Comparison of ENCODE assay signal across 9 cellular contexts in genomic region chr14:28635387-28635786, GRCh38.
DNase-seq lines count a peak whose midpoint lies in the region; ATAC-seq and TF ChIP-seq lines count a peak whose summit lies in the region.
"Had no signal": no experiment of that assay in that cellular context is flagged by ENCODE, and none has a peak within 500 bp of the region (broad histone marks: within the 10 kb centered on the region; RNA-seq: fewer than 3 reads in every experiment).

No MANE protein-coding gene starts in this region.

- no peak for ATAC-seq in HCT116
- no peak for ATAC-seq in gastroesophageal sphincter
- no peak for ATAC-seq in HG02885 (IDR thresholded peaks at IDR 0.05; ENCODE audit: poor library complexity, unreplicated experiment)
- no peak for ATAC-seq in GM18498 (IDR thresholded peaks at IDR 0.05; ENCODE audit: unreplicated experiment)

- POLR2A ChIA-PET in Caco-2 (lab: Charles Lee): no interaction called here
- POLR2A ChIA-PET in HCT116 (lab: Charles Lee): no interaction called here
- POLR2A ChIA-PET in RWPE1 (lab: Yijun Ruan, JAX; ENCODE audit: low non-redundant PET): no interaction called here

- TF ChIP-seq RAD21 in HCT116 (IDR thresholded peaks at IDR 0.05; ENCODE audit: low read depth): peak; percentile 28

- H3K36me3 Mint-ChIP-seq in Caco-2 (ENCODE audit: insufficient read depth, unreplicated experiment): no peaks in the 10 kb centered on the region

- no peaks in the 10 kb centered on the region for H3K79me2 ChIP-seq in HCT116 (ENCODE audit: insufficient read depth, low read length)

- H2AFZ ChIP-seq in HCT116 (ENCODE audit: low read depth, low read length, poor library complexity, severe bottlenecking): no peak overlapping the region

- H3K4me2 ChIP-seq in HCT116 (ENCODE audit: low read length): no peak overlapping the region

- H3K27me3 ChIP-seq in Caco-2 (replicated peaks; ENCODE audit: control insufficient read depth, insufficient read depth, low read length): no peaks in the 10 kb centered on the region
- no peaks in the 10 kb centered on the region for H3K27me3 ChIP-seq in HCT116 (ENCODE audit: insufficient read depth, low read length)
- no peaks in the 10 kb centered on the region for H3K27me3 ChIP-seq in gastroesophageal sphincter
- no peaks in the 10 kb centered on the region for H3K27me3 ChIP-seq in ovary
- H3K27me3 ChIP-seq: SJCRH30 had no signal

- no peak for TF ChIP-seq POLR2A in HCT116 (IDR thresholded peaks at IDR 0.05; ENCODE audit: borderline replicate concordance, extremely low read depth, insufficient read depth, insufficient read length)
- TF ChIP-seq POLR2A in gastroesophageal sphincter (IDR thresholded peaks at IDR 0.05): no peak
- no peak for TF ChIP-seq POLR2A in ovary (IDR thresholded peaks at IDR 0.05)

- H3K36me3 ChIP-seq in Caco-2 (ENCODE audit: control insufficient read depth, insufficient read depth, low read length): no peaks in the 10 kb centered on the region
- H3K36me3 ChIP-seq in HCT116 (ENCODE audit: control insufficient read depth in 1 of 2, insufficient read depth in 2 of 2, low read length in 2 of 2): no peaks in the 10 kb centered on the region
- no peaks in the 10 kb centered on the region for H3K36me3 ChIP-seq in gastroesophageal sphincter
- H3K36me3 ChIP-seq in ovary: no peaks in the 10 kb centered on the region
- H3K36me3 ChIP-seq: SJCRH30 had no signal

- H3K9me3 ChIP-seq in Caco-2 (no peaks in the 10 kb centered on the region), HCT116 (ENCODE audit: control insufficient read depth in 1 of 2, insufficient read depth in 1 of 2, low read depth in 1 of 2, low read length in 2 of 2) (peaks cover 0 to 3% of the 10 kb centered on the region in 2 experiments; a peak in 1 of 4 replicates), gastroesophageal sphincter (peaks cover 0 to 21% (median 0%) of the 10 kb centered on the region in 3 donors), ovary (no peaks in the 10 kb centered on the region)
- H3K9me3 ChIP-seq: SJCRH30 had no signal

- RAD21 ChIA-PET in HCT116 (lab: Charles Lee; ENCODE audit: low non-redundant PET in 1 of 2, low total read pairs in 2 of 2, uncharacterized antibody in 2 of 2, unreplicated experiment in 2 of 2): no interaction called here

- H3K4me1 ChIP-seq in Caco-2 (no peaks in the 10 kb centered on the region), HCT116 (ENCODE audit: control insufficient read depth in 1 of 2, insufficient read depth in 2 of 2, low read length in 2 of 2) (no peaks in the 10 kb centered on the region), gastroesophageal sphincter (no peaks in the 10 kb centered on the region), ovary (ENCODE audit: insufficient read depth) (no peaks in the 10 kb centered on the region)
- H3K4me1 ChIP-seq: SJCRH30 had no signal

- H3K4me3 Mint-ChIP-seq in Caco-2 (ENCODE audit: unreplicated experiment): no peak overlapping the region

- no peak for TF ChIP-seq EP300 in gastroesophageal sphincter (IDR thresholded peaks at IDR 0.05)
- no peak for TF ChIP-seq EP300 in ovary (IDR thresholded peaks at IDR 0.05)

- TF ChIP-seq CTCF in Caco-2 (IDR thresholded peaks at IDR 0.05; ENCODE audit: insufficient read depth in 1 of 2, low read depth in 1 of 2, low read length in 1 of 2, severe bottlenecking in 1 of 2, unreplicated experiment in 1 of 2): peak; percentile 34 to 54
- peak in 2 of 3 experiments; percentile 27 to 51; a peak in 3 of 6 replicates for TF ChIP-seq CTCF in HCT116 (IDR thresholded peaks at IDR 0.05 in 2 of 3, conservative IDR thresholded peaks at IDR 0.05 in 1 of 3; ENCODE audit: borderline replicate concordance in 1 of 3, insufficient read depth in 1 of 3, low read depth in 2 of 3, low read length in 2 of 3)
- peak; percentile 48; the same call in 1 of the 2 replicates for TF ChIP-seq CTCF in RWPE1 (conservative IDR thresholded peaks at IDR 0.05; ENCODE audit: low read depth)
- TF ChIP-seq CTCF in gastroesophageal sphincter (IDR thresholded peaks at IDR 0.05): peak in 3 of 4 experiments; percentile 8 to 32 (median 17)
- no peak for TF ChIP-seq CTCF in ovary (IDR thresholded peaks at IDR 0.05)

- intact Hi-C loops in Caco-2 (cut with micrococcal nuclease; ENCODE audit: unreplicated experiment): loop anchor here (2.0 kb wide), 1 partner anchor 27 kb away; no protein-coding TSS in a partner anchor
- intact Hi-C loops in HCT116 (cut with micrococcal nuclease): no loop called here
- intact Hi-C loops in ovary (cut with DNase I): no loop called here

- H3K4me3 ChIP-seq in Caco-2 (ENCODE audit: low read depth, low read length) (no peak overlapping the region), HCT116 (replicated peaks in 1 of 2; ENCODE audit: low read depth in 1 of 2, low read length in 2 of 2) (no peak overlapping the region), gastroesophageal sphincter (no peak overlapping the region), ovary (no peak overlapping the region)
- H3K4me3 ChIP-seq: SJCRH30 had no signal

- no peaks in the 10 kb centered on the region for H3K9me3 Mint-ChIP-seq in Caco-2 (ENCODE audit: unreplicated experiment)

- WGBS in gastroesophageal sphincter (ENCODE audit: low coverage in 1 of 2), 2 donors: 2 to 3% methylated on average over 7 of the region's 7 CpGs
- 2 to 3% (median 3%) methylated on average over 7 of the region's 7 CpGs for WGBS in ovary, 3 donors

- CTCF ChIA-PET in Caco-2 (lab: Charles Lee): interaction anchor here (0.7 kb wide), 1 partner anchor 1210 kb away, joined by 5 read pairs; no protein-coding TSS in a partner anchor
- CTCF ChIA-PET in HCT116 (lab: Charles Lee): no interaction called here
- CTCF ChIA-PET in RWPE1 (lab: Yijun Ruan, JAX): interaction anchor here (0.6 to 0.8 kb wide), 4 partner anchors 18 to 1948 kb away, joined by 3 to 4 read pairs (median 3); no protein-coding TSS in a partner anchor

- peaks cover 4% of the 10 kb centered on the region for H3K27me3 Mint-ChIP-seq in Caco-2 (ENCODE audit: insufficient read depth, unreplicated experiment)

- H3K27ac Mint-ChIP-seq in Caco-2 (ENCODE audit: unreplicated experiment): no peak overlapping the region

- H3K27ac ChIP-seq in HCT116 (ENCODE audit: low read depth, low read length): no peak overlapping the region
- no peak overlapping the region for H3K27ac ChIP-seq in RWPE1
- no peak overlapping the region for H3K27ac ChIP-seq in gastroesophageal sphincter
- no peak overlapping the region for H3K27ac ChIP-seq in ovary
- H3K27ac ChIP-seq: SJCRH30 had no signal

- no peak overlapping the region for H3K9ac ChIP-seq in HCT116 (ENCODE audit: low read length)

- no peaks in the 10 kb centered on the region for H3K9me2 ChIP-seq in HCT116 (ENCODE audit: insufficient read depth)

- BruUV-seq in Caco-2 (replicated peaks; lab: Mats Ljungman, UMichigan) (no TSS peak), HCT116 (replicated peaks; lab: Mats Ljungman, UMichigan) (no TSS peak)

- no peaks in the 10 kb centered on the region for H4K20me1 ChIP-seq in HCT116 (ENCODE audit: insufficient read depth)

- H3K4me1 Mint-ChIP-seq in Caco-2 (ENCODE audit: low read depth, unreplicated experiment): no peaks in the 10 kb centered on the region

- DNase-seq in Caco-2 (peak in 1 of 2 experiments; percentile 16), HCT116 (ENCODE audit: low read depth, low spot score) (peak; percentile 3), RWPE1 (ENCODE audit: low spot score) (no peak), AG08395 (ENCODE audit: low spot score) (no peak), ovary (no peak)

TF ChIP-seq in HCT116, 20 proteins besides CTCF, POLR2A, EP300 and RAD21:
- no peak for TF ChIP-seq EGR1 (IDR thresholded peaks at IDR 0.05; ENCODE audit: low read depth)
- TF ChIP-seq CEBPB (IDR thresholded peaks at IDR 0.05; ENCODE audit: low read depth): no peak
- TF ChIP-seq EZH2phosphoT487 (IDR thresholded peaks at IDR 0.05; ENCODE audit: borderline replicate concordance): no peak
- TF ChIP-seq ZNF274 (IDR thresholded peaks at IDR 0.05; ENCODE audit: low read depth, low read length): no peak
- no peak for TF ChIP-seq FOSL1 (IDR thresholded peaks at IDR 0.05; ENCODE audit: low read depth)

Comparison
In these comparisons a context has a peak if more than half of its experiments do, and no peak if none do; other contexts are left out.
1. CTCF ChIP-seq: peak in Caco-2 (2 of 2), HCT116 (2 of 3), RWPE1 (single experiment) and gastroesophageal sphincter (3 of 4); none in ovary (0 of 3).